Comparison of ENCODE assay signal across 26 cellular contexts in genomic region chr7:78074713-78075112, GRCh38.
"Had no signal": no experiment of that assay in that cellular context is flagged by ENCODE, and none has a peak within 500 bp of the region (broad histone marks: within the 10 kb centered on the region; RNA-seq: fewer than 3 reads in every experiment).

No MANE protein-coding gene starts in this region.

- H3K36me3 ChIP-seq: breast epithelium, colonic mucosa, gastroesophageal sphincter, heart left ventricle, tibial nerve had no signal

- H3K27me3 ChIP-seq: breast epithelium, colonic mucosa, dorsolateral prefrontal cortex, gastroesophageal sphincter, heart left ventricle, tibial nerve had no signal

- H3K27me3 Mint-ChIP-seq: memory B cell; stimulated activated naive CD8-positive, alpha-beta T cell treated with anti-CD3 and anti-CD28 coated beads, Interleukin-15, amount 100 ng/mL, for 72 hours had no signal

- H3K4me1 Mint-ChIP-seq: activated naive CD8-positive, alpha-beta T cell treated with anti-CD3 and anti-CD28 coated beads, Interleukin-2, amount 10 ng/mL, durations not matched to agents 7 days and 5 days; central memory CD8-positive, alpha-beta T cell; memory B cell; stimulated activated effector memory CD8-positive, alpha-beta T cell treated with anti-CD3 and anti-CD28 coated beads, Interleukin-12 subunit alpha, Interleukin-12 subunit beta, amount 100 ng/mL, for 72 hours; stimulated activated naive CD8-positive, alpha-beta T cell treated with anti-CD3 and anti-CD28 coated beads, Interleukin-15, amount 100 ng/mL, for 72 hours had no signal

- H3K27ac Mint-ChIP-seq: activated CD4-positive, alpha-beta memory T cell treated with anti-CD3 and anti-CD28 coated beads for 36 hours; activated naive CD4-positive, alpha-beta T cell treated with anti-CD3 and anti-CD28 coated beads for 36 hours; activated naive CD8-positive, alpha-beta T cell treated with anti-CD3 and anti-CD28 coated beads, Interleukin-2, amount 10 ng/mL, durations not matched to agents 7 days and 5 days; memory B cell; stimulated activated effector memory CD8-positive, alpha-beta T cell treated with anti-CD3 and anti-CD28 coated beads, Interleukin-12 subunit alpha, Interleukin-12 subunit beta, amount 100 ng/mL, for 72 hours; stimulated activated naive CD8-positive, alpha-beta T cell treated with anti-CD3 and anti-CD28 coated beads, Interleukin-15, amount 100 ng/mL, for 72 hours had no signal

- DNase-seq: activated CD4-positive, alpha-beta memory T cell treated with anti-CD3 and anti-CD28 coated beads for 36 hours; activated CD4-positive, alpha-beta T cell treated with anti-CD3 and anti-CD28 coated beads for 48 hours; activated CD4-positive, CD25-positive, alpha-beta regulatory T cell; activated naive CD4-positive, alpha-beta T cell treated with anti-CD3 and anti-CD28 coated beads for 36 hours; activated naive CD8-positive, alpha-beta T cell treated with anti-CD3 and anti-CD28 coated beads, Interleukin-2, amount 10 ng/mL, durations not matched to agents 7 days and 5 days; activated T-cell treated with anti-CD3 and anti-CD28 coated beads, Interleukin-2, amount 50 U/mL, for 48 hours; amniotic stem cell; colonic mucosa; dorsolateral prefrontal cortex; heart left ventricle; left colon; mucosa of descending colon; posterior cingulate gyrus; small intestine; stimulated activated CD4-positive, alpha-beta T cell treated with anti-CD3 and anti-CD28 coated beads, Interleukin-2, amount 100 ng/mL, for 24 hours; stimulated activated naive CD8-positive, alpha-beta T cell treated with anti-CD3 and anti-CD28 coated beads, Interleukin-15, amount 100 ng/mL, for 72 hours; T1000 had no signal

- H3K27ac ChIP-seq: breast epithelium, colonic mucosa, dorsolateral prefrontal cortex, epithelial cell of prostate, gastroesophageal sphincter, heart left ventricle, tibial nerve had no signal

- H3K4me1 ChIP-seq: breast epithelium, colonic mucosa, gastroesophageal sphincter, heart left ventricle, tibial nerve had no signal

- H3K4me3 ChIP-seq: breast epithelium, colonic mucosa, dorsolateral prefrontal cortex, gastroesophageal sphincter, heart left ventricle, mucosa of descending colon, tibial nerve had no signal

- H3K9me3 Mint-ChIP-seq: activated CD4-positive, alpha-beta memory T cell treated with anti-CD3 and anti-CD28 coated beads for 36 hours; activated naive CD4-positive, alpha-beta T cell treated with anti-CD3 and anti-CD28 coated beads for 36 hours; activated naive CD8-positive, alpha-beta T cell treated with anti-CD3 and anti-CD28 coated beads, Interleukin-2, amount 10 ng/mL, durations not matched to agents 7 days and 5 days; central memory CD8-positive, alpha-beta T cell; memory B cell; neural crest cell; stimulated activated effector memory CD8-positive, alpha-beta T cell treated with anti-CD3 and anti-CD28 coated beads, Interleukin-12 subunit alpha, Interleukin-12 subunit beta, amount 100 ng/mL, for 72 hours; stimulated activated naive CD8-positive, alpha-beta T cell treated with anti-CD3 and anti-CD28 coated beads, Interleukin-15, amount 100 ng/mL, for 72 hours had no signal

- ATAC-seq: gastroesophageal sphincter; heart left ventricle; left colon; mucosa of descending colon; sciatic nerve; stimulated activated effector memory CD8-positive, alpha-beta T cell treated with anti-CD3 and anti-CD28 coated beads, Interleukin-12 subunit alpha, Interleukin-12 subunit beta, amount 100 ng/mL, for 72 hours; stimulated activated naive CD8-positive, alpha-beta T cell treated with anti-CD3 and anti-CD28 coated beads, Interleukin-15, amount 100 ng/mL, for 72 hours had no signal

- H3K4me3 Mint-ChIP-seq: activated CD4-positive, alpha-beta memory T cell treated with anti-CD3 and anti-CD28 coated beads for 36 hours; activated naive CD4-positive, alpha-beta T cell treated with anti-CD3 and anti-CD28 coated beads for 36 hours; activated naive CD8-positive, alpha-beta T cell treated with anti-CD3 and anti-CD28 coated beads, Interleukin-2, amount 10 ng/mL, durations not matched to agents 7 days and 5 days; central memory CD8-positive, alpha-beta T cell; memory B cell; neural crest cell; stimulated activated effector memory CD8-positive, alpha-beta T cell treated with anti-CD3 and anti-CD28 coated beads, Interleukin-12 subunit alpha, Interleukin-12 subunit beta, amount 100 ng/mL, for 72 hours; stimulated activated naive CD8-positive, alpha-beta T cell treated with anti-CD3 and anti-CD28 coated beads, Interleukin-15, amount 100 ng/mL, for 72 hours had no signal

- H3K9me3 ChIP-seq: breast epithelium, colonic mucosa, gastroesophageal sphincter, heart left ventricle, mucosa of descending colon, tibial nerve had no signal

- H3K36me3 Mint-ChIP-seq: activated CD4-positive, alpha-beta memory T cell treated with anti-CD3 and anti-CD28 coated beads for 36 hours; activated naive CD8-positive, alpha-beta T cell treated with anti-CD3 and anti-CD28 coated beads, Interleukin-2, amount 10 ng/mL, durations not matched to agents 7 days and 5 days; memory B cell; stimulated activated effector memory CD8-positive, alpha-beta T cell treated with anti-CD3 and anti-CD28 coated beads, Interleukin-12 subunit alpha, Interleukin-12 subunit beta, amount 100 ng/mL, for 72 hours had no signal
